In genomic region chr1:197327776-197328364, GRCh38 we compare ENCODE assay signal across 8 cellular contexts. TPM values are rescaled to one million over a fixed set of nuclear protein-coding genes. Genes with fewer than 3 reads are reported as not detected.
DNase-seq lines count a peak whose midpoint lies in the region; TF ChIP-seq lines count a peak whose summit lies in the region.

No MANE protein-coding gene starts in this region.

- H3K9me2 ChIP-seq in Loucy (replicated peaks; ENCODE audit: low read depth, low read length) = no peaks in the 10 kb centered on the region

- H3K4me2 ChIP-seq in Loucy (ENCODE audit: low read depth, low read length, poor library complexity, severe bottlenecking) = peak overlapping the region; percentile 39

- TF ChIP-seq POLR2A in spleen (IDR thresholded peaks at IDR 0.05) = no peak

- DNase-seq in NCI-H1105 treated with DMSO at 0.1 percent for 48 hours (lab: John Stamatoyannopoulos, UW) (peak; percentile 21), NCI-H1105 (lab: John Stamatoyannopoulos, UW) (no peak), cerebellar cortex (ENCODE audit: low spot score) (peak; percentile 27), renal cortical epithelial cell (ENCODE audit: low read depth) (peak; percentile 29), NCI-H2029 (lab: John Stamatoyannopoulos, UW) (no peak), amygdala (lab: John Stamatoyannopoulos, UW) (no peak), spleen (no peak)

- H3K9ac ChIP-seq in Loucy (ENCODE audit: low read depth, low read length, poor library complexity, severe bottlenecking) = no peak overlapping the region

- H3K36me3 ChIP-seq in Loucy (ENCODE audit: insufficient read depth, low read length) = no peaks in the 10 kb centered on the region
- H3K36me3 ChIP-seq in spleen = no peaks in the 10 kb centered on the region

- no peaks in the 10 kb centered on the region for H3K27me3 ChIP-seq in Loucy (ENCODE audit: insufficient read depth, low read length, poor library complexity, severe bottlenecking)
- H3K27me3 ChIP-seq in spleen (replicated peaks in 1 of 7) = no peaks in the 10 kb centered on the region

- H3K9me3 ChIP-seq in Loucy (ENCODE audit: insufficient read depth, low read depth, low read length) (no peaks in the 10 kb centered on the region), spleen (no peaks in the 10 kb centered on the region)

- no peaks in the 10 kb centered on the region for H3K79me2 ChIP-seq in Loucy (ENCODE audit: insufficient read depth, low read length)

- intact Hi-C loops in spleen (cut with DNase I; ENCODE audit: low total_unique reads) = no loop called here

- no peak overlapping the region for H3K27ac ChIP-seq in spleen

- no peaks in the 10 kb centered on the region for H3F3A ChIP-seq in Loucy (ENCODE audit: low read depth)

- TF ChIP-seq CTCF in Loucy (conservative IDR thresholded peaks at IDR 0.05; ENCODE audit: low read length) (peak; percentile 84), spleen (IDR thresholded peaks at IDR 0.05 in 8 of 11, conservative IDR thresholded peaks at IDR 0.05 in 3 of 11) (peak in 5 of 11 experiments; percentile 25 to 46 (median 41))

- 27 to 45% (median 31%) methylated on average over 2 of the region's 2 CpGs for WGBS in spleen, 5 donors

- no peaks in the 10 kb centered on the region for H3K4me1 ChIP-seq in Loucy (ENCODE audit: insufficient read depth, low read length, poor library complexity, severe bottlenecking)
- no peaks in the 10 kb centered on the region for H3K4me1 ChIP-seq in spleen

- H3K4me3 ChIP-seq in Loucy (ENCODE audit: low read length, poor library complexity, severe bottlenecking) (no peak overlapping the region), spleen (no peak overlapping the region)

- H4K20me1 ChIP-seq in Loucy (ENCODE audit: insufficient read depth, low read length, poor library complexity, severe bottlenecking) = no peaks in the 10 kb centered on the region

- H2AFZ ChIP-seq in Loucy (ENCODE audit: low read length) = peak overlapping the region; percentile 89

RNA-seq across cellular contexts. Expression of gene CRB1, which starts 59.8 kb away (rescaled TPM):
- total RNA-seq in renal cortical epithelial cell (0.25 TPM in 1 of 2 replicates, not detected in the other), spleen (under 1 TPM in 6 of 7 donors, not detected in 1; 0.09 to 0.49 (median 0.21) TPM)
- under 1 TPM; 0.05 to 0.30 (median 0.06) TPM for polyA plus RNA-seq in spleen

Comparison
In these comparisons a context has a peak if more than half of its experiments do, and no peak if none do; other contexts are left out.
1. DNase-seq: peak in NCI-H1105 treated with DMSO at 0.1 percent for 48 hours (single experiment), cerebellar cortex (single experiment) and renal cortical epithelial cell (single experiment); none in NCI-H1105 (single experiment), NCI-H2029 (single experiment), amygdala (0 of 56) and spleen (single experiment).